Comparison of ENCODE assay signal across 9 cellular contexts in the genomic region with DNA sequence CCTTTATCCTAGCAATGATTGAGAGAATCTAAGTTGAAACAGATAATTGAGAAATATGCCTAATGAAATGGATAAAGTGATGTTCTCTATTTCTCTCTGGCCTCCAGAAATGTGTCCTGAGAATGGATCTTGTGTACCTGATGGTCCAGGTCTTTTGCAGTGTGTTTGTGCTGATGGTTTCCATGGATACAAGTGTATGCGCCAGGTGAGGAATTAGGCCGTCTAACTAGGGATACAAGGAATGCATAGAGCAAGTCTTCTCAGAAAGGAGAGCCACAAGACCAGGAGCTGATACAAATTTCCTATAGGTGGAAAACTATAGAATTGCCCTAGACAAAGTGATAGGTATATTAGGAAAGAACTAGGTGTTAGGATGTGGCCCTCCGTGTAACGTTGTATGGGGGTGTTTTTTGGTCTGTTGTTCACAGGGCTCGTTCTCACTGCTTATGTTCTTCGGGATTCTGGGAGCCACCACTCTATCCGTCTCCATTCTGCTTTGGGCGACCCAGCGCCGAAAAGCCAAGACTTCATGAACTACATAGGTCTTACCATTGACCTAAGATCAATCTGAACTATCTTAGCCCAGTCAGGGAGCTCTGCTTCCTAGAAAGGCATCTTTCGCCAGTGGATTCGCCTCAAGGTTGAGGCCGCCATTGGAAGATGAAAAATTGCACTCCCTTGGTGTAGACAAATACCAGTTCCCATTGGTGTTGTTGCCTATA. TPM values are rescaled to one million over a fixed set of nuclear protein-coding genes. Genes with fewer than 3 reads are reported as not detected.
DNase-seq lines count a peak whose midpoint lies in the region; ATAC-seq and TF ChIP-seq lines count a peak whose summit lies in the region.
"Had no signal": no experiment of that assay in that cellular context is flagged by ENCODE, and none has a peak within 500 bp of the region (broad histone marks: within the 10 kb centered on the region; RNA-seq: fewer than 3 reads in every experiment).

No MANE protein-coding gene starts in this region.

- ATAC-seq in right lobe of liver, result no peak
- ATAC-seq in GM18511 (IDR thresholded peaks at IDR 0.05; ENCODE audit: unreplicated experiment), result no peak

- no peaks in the 10 kb centered on the region for H3K27me3 ChIP-seq in right lobe of liver
- no peaks in the 10 kb centered on the region for H3K27me3 ChIP-seq in tibial nerve

- intact Hi-C loops in right lobe of liver (cut with DNase I), result no loop called here

- DNase-seq in activated T-cell treated with anti-CD3 and anti-CD28 coated beads, Interleukin-2, amount 50 U/mL, for 24 hours, result no peak
- DNase-seq in activated T-cell treated with anti-CD3 and anti-CD28 coated beads, Interleukin-2, amount 50 U/mL, for 1 hour, result no peak
- DNase-seq in right lobe of liver (peak in 1 of 3 donors; percentile 41), tibial nerve (ENCODE audit: low spot score in 2 of 2) (no peak), NCI-H2081 treated with DMSO at 0.1 percent for 48 hours (lab: John Stamatoyannopoulos, UW) (no peak), kidney glomerular epithelial cell (lab: John Stamatoyannopoulos, UW) (no peak)

- H3K4me3 ChIP-seq in right lobe of liver, result peak overlapping the region; percentile 63 to 75 (median 65)
- peak overlapping the region; percentile 42 to 78 (median 57) for H3K4me3 ChIP-seq in tibial nerve

- H3K36me3 ChIP-seq in right lobe of liver (peaks cover 0 to 11% (median 3%) of the 10 kb centered on the region in 4 donors), tibial nerve (peaks cover 0 to 44% (median 7%) of the 10 kb centered on the region in 3 donors)

- TF ChIP-seq POLR2A in right lobe of liver (IDR thresholded peaks at IDR 0.05) (no peak), tibial nerve (IDR thresholded peaks at IDR 0.05) (no peak)

- no peaks in the 10 kb centered on the region for H3K27me3 Mint-ChIP-seq in activated T-cell treated with anti-CD3 and anti-CD28 coated beads, Interleukin-2, amount 50 U/mL, for 24 hours

- peak overlapping the region; percentile 46 for H3K27ac ChIP-seq in adipose tissue (ENCODE audit: low read depth, low read length)
- H3K27ac ChIP-seq in right lobe of liver, result peak overlapping the region in 2 of 3 donors; percentile 32 to 36
- peak overlapping the region in 3 of 4 donors; percentile 55 to 84 (median 70) for H3K27ac ChIP-seq in tibial nerve

- TF ChIP-seq CTCF in right lobe of liver (IDR thresholded peaks at IDR 0.05), result no peak
- no peak for TF ChIP-seq CTCF in tibial nerve (IDR thresholded peaks at IDR 0.05)

- TF ChIP-seq EP300 in tibial nerve (IDR thresholded peaks at IDR 0.05), result no peak

- WGBS in adipose tissue, 3 donors, result 77 to 84% (median 82%) methylated on average over 13 of the region's 13 CpGs
- 93% methylated on average over 4 of the region's 13 CpGs for WGBS in right lobe of liver (ENCODE audit: insufficient coverage, low coverage, low lambda C conversion rate, missing lambda C conversion rate)
- WGBS in tibial nerve, 2 donors, result 83% methylated on average over 13 of the region's 13 CpGs

- peak overlapping the region; percentile 97 for H3K4me3 Mint-ChIP-seq in activated T-cell treated with anti-CD3 and anti-CD28 coated beads, Interleukin-2, amount 50 U/mL, for 24 hours

- H3K4me1 Mint-ChIP-seq in activated T-cell treated with anti-CD3 and anti-CD28 coated beads, Interleukin-2, amount 50 U/mL, for 24 hours (ENCODE audit: low read depth), result peaks cover 59% of the 10 kb centered on the region

- peaks cover 0 to 16% (median 3%) of the 10 kb centered on the region in 4 donors for H3K4me1 ChIP-seq in right lobe of liver
- peaks cover 0 to 38% (median 6%) of the 10 kb centered on the region in 4 donors for H3K4me1 ChIP-seq in tibial nerve

- H3K27ac Mint-ChIP-seq in activated T-cell treated with anti-CD3 and anti-CD28 coated beads, Interleukin-2, amount 50 U/mL, for 24 hours, result peak overlapping the region; percentile 98

- no peaks in the 10 kb centered on the region for H3K9me3 Mint-ChIP-seq in activated T-cell treated with anti-CD3 and anti-CD28 coated beads, Interleukin-2, amount 50 U/mL, for 24 hours

- H3K9me3 ChIP-seq in right lobe of liver (no peaks in the 10 kb centered on the region), tibial nerve (no peaks in the 10 kb centered on the region)

- H3K36me3 Mint-ChIP-seq in activated T-cell treated with anti-CD3 and anti-CD28 coated beads, Interleukin-2, amount 50 U/mL, for 24 hours (ENCODE audit: low read depth), result peaks cover 90% of the 10 kb centered on the region

RNA-seq across cellular contexts. Expression of a gene that starts 0.6 kb away (rescaled TPM):
- polyA plus RNA-seq in adipose tissue, result 10 to 100 TPM; 11.1 to 18.6 (median 15.9) TPM
- total RNA-seq in right lobe of liver, result 10 to 100 TPM; 12.3 to 24.0 (median 16.3) TPM
- total RNA-seq in tibial nerve, result 10 to 100 TPM; 18.6 to 69.6 (median 32.9) TPM

RNA-seq across cellular contexts. Expression of a gene that starts 4.5 kb away (rescaled TPM):
- 100 to 1,000 TPM in 1 of 3 donors, 10 to 100 TPM in 2; 23.4 to 287 (median 33.4) TPM for polyA plus RNA-seq in adipose tissue
- total RNA-seq in right lobe of liver, result 100 to 1,000 TPM in 3 of 6 experiments, 10 to 100 TPM in 3; 57.5 to 151 (median 90.3) TPM
- total RNA-seq in tibial nerve, result 10 to 100 TPM; 19.0 to 50.0 (median 41.5) TPM

RNA-seq across cellular contexts. Expression of a gene that starts 4.7 kb away (rescaled TPM):
- polyA plus RNA-seq in adipose tissue, result 100 to 1,000 TPM in 2 of 3 donors, 10 to 100 TPM in 1; 93.7 to 176 (median 170) TPM
- total RNA-seq in right lobe of liver (10 to 100 TPM; 30.7 to 65.8 (median 35.9) TPM), tibial nerve (100 to 1,000 TPM; 107 to 210 (median 124) TPM)

RNA-seq across cellular contexts. Expression of a gene that starts 46.3 kb away (rescaled TPM):
- polyA plus RNA-seq in adipose tissue, result under 1 TPM; 0.08 to 0.22 (median 0.22) TPM
- not detected for total RNA-seq in right lobe of liver
- total RNA-seq in tibial nerve, result under 1 TPM in 1 of 4 donors, not detected in 3; 0.44 TPM
- total RNA-seq: pulmonary artery endothelial cell had no signal

RNA-seq across cellular contexts. Expression of a gene that starts 58.7 kb away (rescaled TPM):
- under 1 TPM in 1 of 3 donors, not detected in 2; 0.07 TPM for polyA plus RNA-seq in adipose tissue
- total RNA-seq in right lobe of liver, result not detected
- total RNA-seq in tibial nerve, result 1 to 10 TPM in 1 of 4 donors, not detected in 3; 2.5 TPM
- total RNA-seq: pulmonary artery endothelial cell had no signal
